Comparison of ENCODE assay signal across 9 cellular contexts in genomic region chr9:83219154-83219923, GRCh38.
DNase-seq lines count a peak whose midpoint lies in the region; ATAC-seq and TF ChIP-seq lines count a peak whose summit lies in the region.
"Had no signal": no experiment of that assay in that cellular context is flagged by ENCODE, and none has a peak within 500 bp of the region (broad histone marks: within the 10 kb centered on the region; RNA-seq: fewer than 3 reads in every experiment).

No MANE protein-coding gene starts in this region.

- DNase-seq in AML-193 (lab: John Stamatoyannopoulos, UW) (peak; percentile 84 to 88), Karpas-422 (peak; percentile 46), RPMI7951 (ENCODE audit: low read depth) (peak; percentile 72), left lobe of liver (ENCODE audit: low spot score) (peak; percentile 82), spleen (peak; percentile 88)

- H3K4me2 ChIP-seq in Karpas-422 (ENCODE audit: low read depth, low read length, poor library complexity, severe bottlenecking) = no peak overlapping the region
- H3K4me2 ChIP-seq: KMS-11 had no signal

- no peaks in the 10 kb centered on the region for H3K36me3 ChIP-seq in Karpas-422 (ENCODE audit: insufficient read depth, low read length)
- no peaks in the 10 kb centered on the region for H3K36me3 ChIP-seq in ectodermal cell (ENCODE audit: control insufficient read depth, insufficient read depth, low read length)
- no peaks in the 10 kb centered on the region for H3K36me3 ChIP-seq in spleen

- TF ChIP-seq CTCF in spleen (IDR thresholded peaks at IDR 0.05 in 8 of 11, conservative IDR thresholded peaks at IDR 0.05 in 3 of 11) = peak in 3 of 11 experiments; percentile 49 to 76 (median 67)

- peak; percentile 61 for ATAC-seq in GM18867 (IDR thresholded peaks at IDR 0.05; ENCODE audit: unreplicated experiment)
- ATAC-seq in left lobe of liver = peak; percentile 97
- no peak for ATAC-seq in GM19351 (IDR thresholded peaks at IDR 0.05; ENCODE audit: unreplicated experiment)

- H3K9me2 ChIP-seq in Karpas-422 (replicated peaks; ENCODE audit: insufficient read depth, low read length) = no peaks in the 10 kb centered on the region

- H3K79me2 ChIP-seq in Karpas-422 (ENCODE audit: low read length) = no peaks in the 10 kb centered on the region

- H3K4me1 ChIP-seq in Karpas-422 (ENCODE audit: low read length) = no peaks in the 10 kb centered on the region
- H3K4me1 ChIP-seq in ectodermal cell (ENCODE audit: control insufficient read depth, insufficient read depth, low read length) = no peaks in the 10 kb centered on the region
- H3K4me1 ChIP-seq in spleen = peaks cover 3 to 33% (median 13%) of the 10 kb centered on the region in 6 donors

- no peak overlapping the region for H2AFZ ChIP-seq in Karpas-422 (ENCODE audit: low read length)

- H3K27me3 ChIP-seq in Karpas-422 (ENCODE audit: low read length) = no peaks in the 10 kb centered on the region
- H3K27me3 ChIP-seq in ectodermal cell (ENCODE audit: control insufficient read depth, insufficient read depth, low read length, poor library complexity, severe bottlenecking) = peaks cover 10% of the 10 kb centered on the region
- H3K27me3 ChIP-seq in spleen (replicated peaks in 1 of 7) = peaks cover 0 to 22% (median 0%) of the 10 kb centered on the region in 7 donors

- H3K4me3 ChIP-seq in Karpas-422 (ENCODE audit: low read length) (no peak overlapping the region), ectodermal cell (ENCODE audit: insufficient read depth, low read depth, low read length) (peak overlapping the region; percentile 52), spleen (peak overlapping the region; percentile 42 to 71 (median 54))

- 8 to 9% methylated on average over 35 to 40 of the region's 40 CpGs for WGBS in ectodermal cell, 2 experiments
- 1 to 22% (median 2%) methylated on average over 40 of the region's 40 CpGs for WGBS in spleen, 5 donors

- H3K9me3 ChIP-seq in Karpas-422 (ENCODE audit: low read length) (no peaks in the 10 kb centered on the region), ectodermal cell (ENCODE audit: control insufficient read depth, low read length) (no peaks in the 10 kb centered on the region), spleen (peaks cover 0 to 4% (median 0%) of the 10 kb centered on the region in 8 donors)

- no peaks in the 10 kb centered on the region for H4K20me1 ChIP-seq in Karpas-422 (ENCODE audit: insufficient read depth, low read depth, low read length)

- TF ChIP-seq POLR2A in spleen (IDR thresholded peaks at IDR 0.05) = no peak

- H3K27ac ChIP-seq in Karpas-422 (ENCODE audit: low read length) (no peak overlapping the region), ectodermal cell (ENCODE audit: insufficient read depth, low read depth, low read length, poor library complexity, severe bottlenecking) (no peak overlapping the region), spleen (peak overlapping the region; percentile 42 to 85 (median 73))
- H3K27ac ChIP-seq: KMS-11 had no signal

- H3K9ac ChIP-seq in Karpas-422 (ENCODE audit: low read length) = no peak overlapping the region
- H3K9ac ChIP-seq: KMS-11 had no signal

- intact Hi-C loops in spleen (cut with DNase I; ENCODE audit: low total_unique reads) = loop anchor here (10.0 kb wide), 1 partner anchor 325 kb away; no protein-coding TSS in a partner anchor

Comparison
In these comparisons a context has a peak if more than half of its experiments do, and no peak if none do; other contexts are left out.
1. H3K27ac ChIP-seq: peak in spleen (8 of 8); none in Karpas-422 (single experiment) and ectodermal cell (single experiment).
2. Peak in every context shown above with its lines, with median percentiles within 50 percentile points of each other: DNase-seq.